In genomic region chr10:58631715-58632114, GRCh38 we compare ENCODE assay signal across 26 cellular contexts.
DNase-seq lines count a peak whose midpoint lies in the region; ATAC-seq and TF ChIP-seq lines count a peak whose summit lies in the region.
"Had no signal": no experiment of that assay in that cellular context is flagged by ENCODE, and none has a peak within 500 bp of the region (broad histone marks: within the 10 kb centered on the region; RNA-seq: fewer than 3 reads in every experiment).

No MANE protein-coding gene starts in this region.

- no peak overlapping the region; the same call in 1 of the 3 replicates for H3K4me3 Mint-ChIP-seq in GM23338
- H3K4me3 Mint-ChIP-seq: activated naive CD8-positive, alpha-beta T cell treated with anti-CD3 and anti-CD28 coated beads, Interleukin-2, amount 10 ng/mL, durations not matched to agents 7 days and 5 days; stimulated activated naive B cell treated with anti-CD40 and anti-IgM and Interleukin-4, amounts not matched to agents 10 μg/mL and 1 μg/mL and 100 μg/mL, for 72 hours; T-helper 17 cell had no signal

- H3K4me3 ChIP-seq in GM23338 (no peak overlapping the region), PC-3 (ENCODE audit: low read length) (no peak overlapping the region), fibroblast of pulmonary artery (replicated peaks; ENCODE audit: low read depth, low read length) (no peak overlapping the region), osteoblast (ENCODE audit: insufficient read depth, low read length) (no peak overlapping the region)
- H3K4me3 ChIP-seq: ascending aorta, lower lobe of right lung, right lobe of liver, SJSA1, suprapubic skin, upper lobe of right lung had no signal

- H2AFZ ChIP-seq in GM23338: no peak overlapping the region
- no peak overlapping the region for H2AFZ ChIP-seq in PC-3 (ENCODE audit: low read length)
- no peak overlapping the region for H2AFZ ChIP-seq in osteoblast (ENCODE audit: low read length)

- H3K9me3 Mint-ChIP-seq in GM23338: no peaks in the 10 kb centered on the region
- H3K9me3 Mint-ChIP-seq: activated naive CD8-positive, alpha-beta T cell treated with anti-CD3 and anti-CD28 coated beads, Interleukin-2, amount 10 ng/mL, durations not matched to agents 7 days and 5 days; stimulated activated naive B cell treated with anti-CD40 and anti-IgM and Interleukin-4, amounts not matched to agents 10 μg/mL and 1 μg/mL and 100 μg/mL, for 72 hours had no signal

- POLR2A ChIA-PET in PC-3 (lab: Charles Lee; ENCODE audit: unreplicated experiment): no interaction called here

- no peak overlapping the region for H3K9ac ChIP-seq in PC-3 (ENCODE audit: low read length)

- CTCF ChIA-PET in PC-3 (lab: Charles Lee): interaction anchor here (0.9 kb wide), 1 partner anchor 12 kb away, joined by 6 read pairs; no protein-coding TSS in a partner anchor

- ATAC-seq in GM23338: peak; percentile 84
- ATAC-seq in PC-3: no peak; the same call in 1 of the 2 replicates
- ATAC-seq in HG02885 (IDR thresholded peaks at IDR 0.05; ENCODE audit: poor library complexity, unreplicated experiment): no peak
- ATAC-seq: right lobe of liver; stimulated activated naive B cell treated with anti-CD40 and anti-IgM and Interleukin-4, amounts not matched to agents 10 μg/mL and 1 μg/mL and 100 μg/mL, for 72 hours; T-helper 17 cell had no signal

- no peaks in the 10 kb centered on the region for H3K27me3 ChIP-seq in GM23338 (ENCODE audit: insufficient read depth)
- H3K27me3 ChIP-seq in PC-3 (ENCODE audit: low read length): peaks cover 13% of the 10 kb centered on the region; the same call in 1 of the 2 replicates
- no peaks in the 10 kb centered on the region for H3K27me3 ChIP-seq in osteoblast (ENCODE audit: insufficient read depth, low read length)
- H3K27me3 ChIP-seq: ascending aorta, right lobe of liver, SJSA1, suprapubic skin, upper lobe of right lung had no signal

- peaks cover 36% of the 10 kb centered on the region for H3K4me1 Mint-ChIP-seq in GM23338
- H3K4me1 Mint-ChIP-seq: activated naive CD8-positive, alpha-beta T cell treated with anti-CD3 and anti-CD28 coated beads, Interleukin-2, amount 10 ng/mL, durations not matched to agents 7 days and 5 days; stimulated activated naive B cell treated with anti-CD40 and anti-IgM and Interleukin-4, amounts not matched to agents 10 μg/mL and 1 μg/mL and 100 μg/mL, for 72 hours; T-helper 17 cell had no signal

- H3K9me3 ChIP-seq in PC-3 (ENCODE audit: low read length) (no peaks in the 10 kb centered on the region), osteoblast (ENCODE audit: low read depth, low read length) (no peaks in the 10 kb centered on the region)
- H3K9me3 ChIP-seq: ascending aorta, lower lobe of right lung, right lobe of liver, SJSA1, suprapubic skin, upper lobe of right lung had no signal

- H3K4me1 ChIP-seq in GM23338 (ENCODE audit: insufficient read depth): peaks cover 34% of the 10 kb centered on the region
- H3K4me1 ChIP-seq in PC-3 (ENCODE audit: insufficient read depth, low read length): no peaks in the 10 kb centered on the region
- H3K4me1 ChIP-seq in osteoblast (ENCODE audit: insufficient read depth, low read length): peaks cover 11% of the 10 kb centered on the region
- H3K4me1 ChIP-seq: ascending aorta, lower lobe of right lung, right lobe of liver, suprapubic skin, upper lobe of right lung had no signal

- H4K20me1 ChIP-seq in GM23338 (replicated peaks; ENCODE audit: insufficient read depth) (no peaks in the 10 kb centered on the region), PC-3 (ENCODE audit: low read length) (no peaks in the 10 kb centered on the region), osteoblast (ENCODE audit: insufficient read depth, low read length) (no peaks in the 10 kb centered on the region)

- H3K27ac ChIP-seq in GM23338 (ENCODE audit: low read depth) (no peak overlapping the region; the same call in 1 of the 2 replicates), PC-3 (ENCODE audit: low read length) (no peak overlapping the region), osteoblast (ENCODE audit: low read depth, low read length) (peak overlapping the region; percentile 10), caudate nucleus (ENCODE audit: low read depth, low read length) (no peak overlapping the region)
- H3K27ac ChIP-seq: ascending aorta, lower lobe of right lung, right lobe of liver, SJSA1, suprapubic skin, upper lobe of right lung had no signal

- no TSS peak for BruUV-seq in PC-3 (replicated peaks; lab: Mats Ljungman, UMichigan)

- H3K36me3 ChIP-seq in GM23338 (ENCODE audit: insufficient read depth) (no peaks in the 10 kb centered on the region), PC-3 (ENCODE audit: low read depth, low read length) (no peaks in the 10 kb centered on the region), osteoblast (ENCODE audit: insufficient read depth, low read length) (peaks cover 4% of the 10 kb centered on the region)
- H3K36me3 ChIP-seq: ascending aorta, lower lobe of right lung, right lobe of liver, SJSA1, suprapubic skin, upper lobe of right lung had no signal

- H3K79me2 ChIP-seq in GM23338 (replicated peaks; ENCODE audit: insufficient read depth): no peaks in the 10 kb centered on the region
- no peaks in the 10 kb centered on the region for H3K79me2 ChIP-seq in PC-3 (ENCODE audit: low read length)
- H3K79me2 ChIP-seq in osteoblast (ENCODE audit: insufficient read depth, low read length): peaks cover 82% of the 10 kb centered on the region

- no peaks in the 10 kb centered on the region for H3K9me2 ChIP-seq in GM23338 (ENCODE audit: insufficient read depth)
- no peaks in the 10 kb centered on the region for H3K9me2 ChIP-seq in PC-3 (replicated peaks; ENCODE audit: low read length)

- no peak overlapping the region for H3K27ac Mint-ChIP-seq in GM23338
- H3K27ac Mint-ChIP-seq: activated naive CD8-positive, alpha-beta T cell treated with anti-CD3 and anti-CD28 coated beads, Interleukin-2, amount 10 ng/mL, durations not matched to agents 7 days and 5 days; stimulated activated naive B cell treated with anti-CD40 and anti-IgM and Interleukin-4, amounts not matched to agents 10 μg/mL and 1 μg/mL and 100 μg/mL, for 72 hours; T-helper 17 cell had no signal

- peaks cover 4% of the 10 kb centered on the region for H3K27me3 Mint-ChIP-seq in GM23338 (ENCODE audit: insufficient read depth, low read depth, poor library complexity)
- H3K27me3 Mint-ChIP-seq: stimulated activated naive B cell treated with anti-CD40 and anti-IgM and Interleukin-4, amounts not matched to agents 10 μg/mL and 1 μg/mL and 100 μg/mL, for 72 hours had no signal

- intact Hi-C loops in PC-3 (cut with micrococcal nuclease): no loop called here

- no peak for TF ChIP-seq CTCF in GM23338 (conservative IDR thresholded peaks at IDR 0.05; ENCODE audit: low read depth in 2 of 2)
- peak; percentile 30 for TF ChIP-seq CTCF in PC-3 (conservative IDR thresholded peaks at IDR 0.05; ENCODE audit: low read depth, low read length)
- no peak for TF ChIP-seq CTCF in fibroblast of pulmonary artery (IDR thresholded peaks at IDR 0.05; ENCODE audit: low read length, missing control alignments)
- TF ChIP-seq CTCF in osteoblast (IDR thresholded peaks at IDR 0.05; ENCODE audit: extremely low read depth, low read depth, low read length): no peak

- H3F3A ChIP-seq in GM23338 (replicated peaks; ENCODE audit: low read depth) (no peaks in the 10 kb centered on the region), PC-3 (ENCODE audit: low read length, unreplicated experiment) (no peaks in the 10 kb centered on the region)

- DNase-seq in GM23338 (ENCODE audit: low spot score) (peak; percentile 49), PC-3 (no peak), fibroblast of pulmonary artery (ENCODE audit: low read depth) (peak; percentile 52), osteoblast (ENCODE audit: insufficient read length, low spot score, missing footprints) (no peak), caudate nucleus (lab: John Stamatoyannopoulos, UW) (no peak), NCI-H1417 (lab: John Stamatoyannopoulos, UW) (no peak), cerebellar nuclear complex (lab: John Stamatoyannopoulos, UW) (no peak)
- DNase-seq: activated CD4-positive, alpha-beta T cell treated with anti-CD3 and anti-CD28 coated beads for 4 hours; activated naive CD8-positive, alpha-beta T cell treated with anti-CD3 and anti-CD28 coated beads, Interleukin-2, amount 10 ng/mL, durations not matched to agents 7 days and 5 days; activated T-cell treated with anti-CD3 and anti-CD28 coated beads for 4 hours; C1 segment of cervical spinal cord; GOT3; hypothalamus; lower lobe of right lung; NCI-H1105 treated with DMSO at 0.1 percent for 48 hours; NCI-H2081; NCI-H345; right lobe of liver; stimulated activated CD4-positive, alpha-beta T cell treated with anti-CD3 and anti-CD28 coated beads, Interleukin-15, amount 100 ng/mL, for 24 hours; stimulated activated naive B cell treated with anti-CD40 and anti-IgM and Interleukin-4, amounts not matched to agents 10 μg/mL and 1 μg/mL and 100 μg/mL, for 72 hours; T-helper 17 cell; upper lobe of right lung had no signal

- H3K4me2 ChIP-seq in GM23338 (peak overlapping the region; percentile 7), PC-3 (ENCODE audit: low read length) (no peak overlapping the region), osteoblast (ENCODE audit: insufficient read depth, low read length) (no peak overlapping the region)

- H3K36me3 Mint-ChIP-seq in GM23338 (ENCODE audit: low read depth): no peaks in the 10 kb centered on the region
- H3K36me3 Mint-ChIP-seq: activated naive CD8-positive, alpha-beta T cell treated with anti-CD3 and anti-CD28 coated beads, Interleukin-2, amount 10 ng/mL, durations not matched to agents 7 days and 5 days; stimulated activated naive B cell treated with anti-CD40 and anti-IgM and Interleukin-4, amounts not matched to agents 10 μg/mL and 1 μg/mL and 100 μg/mL, for 72 hours had no signal

Comparison
In these comparisons a context has a peak if more than half of its experiments do, and no peak if none do; other contexts are left out.
1. DNase-seq: peak in GM23338 (single experiment) and fibroblast of pulmonary artery (single experiment); none in PC-3 (single experiment), osteoblast (single experiment), caudate nucleus (0 of 61), NCI-H1417 (0 of 3) and cerebellar nuclear complex (0 of 2).